In genomic region chr1:45803299-45803780, GRCh38 we compare ENCODE assay signal across 8 cellular contexts. TPM values are rescaled to one million over a fixed set of nuclear protein-coding genes. Genes with fewer than 3 reads are reported as not detected.
A peak's percentile ranks its signal among the peaks of the same experiment; 100 is the strongest.
DNase-seq lines count a peak whose midpoint lies in the region; ATAC-seq, FAIRE-seq and TF ChIP-seq lines count a peak whose summit lies in the region.

TSS of gene MAST2 (plus strand) at chr1:45803612. CDS start at chr1:45803896, 284 bp downstream.

- H3K4me3 Mint-ChIP-seq in T-helper 1 cell treated with Interleukin-12 subunit alpha and Interleukin-12 subunit beta and Interleukin-4 antibody, amounts not matched to agents 30 μg/mL and 1 μg/mL, for 36 hours: peak within 1 kb of the TSS; percentile 97

- H3K27me3 Mint-ChIP-seq in T-helper 1 cell treated with Interleukin-12 subunit alpha and Interleukin-12 subunit beta and Interleukin-4 antibody, amounts not matched to agents 30 μg/mL and 1 μg/mL, for 36 hours (ENCODE audit: low read depth): no peaks in the 10 kb centered on the region

- WGBS in prostate gland: under 1% methylated on average over 42 of the region's 58 CpGs

- H3K27ac ChIP-seq in prostate gland: peak within 1 kb of the TSS; percentile 42 to 50
- H3K27ac ChIP-seq in upper lobe of right lung: peak within 1 kb of the TSS; percentile 52

- peaks cover 31% of the 10 kb centered on the region for H3K4me1 Mint-ChIP-seq in T-helper 1 cell treated with Interleukin-12 subunit alpha and Interleukin-12 subunit beta and Interleukin-4 antibody, amounts not matched to agents 30 μg/mL and 1 μg/mL, for 36 hours (ENCODE audit: low read depth)

- TF ChIP-seq POLR2A in GM12892 (IDR thresholded peaks at IDR 0.05; ENCODE audit: low read depth, low read length): peak; percentile 78
- peak; percentile 66 for TF ChIP-seq POLR2A in prostate gland (IDR thresholded peaks at IDR 0.05)

- ATAC-seq in HG02840 (IDR thresholded peaks at IDR 0.05; ENCODE audit: low FRiP score, unreplicated experiment) (peak; percentile 65), left ventricle myocardium superior (peak; percentile 99), upper lobe of right lung (peak; percentile 99)

- no peaks in the 10 kb centered on the region for H3K9me3 ChIP-seq in prostate gland
- no peaks in the 10 kb centered on the region for H3K9me3 ChIP-seq in upper lobe of right lung

- TF ChIP-seq CTCF in prostate gland (IDR thresholded peaks at IDR 0.05): peak in 1 of 4 experiments; percentile 20
- TF ChIP-seq CTCF in upper lobe of right lung (IDR thresholded peaks at IDR 0.05): no peak

- DNase-seq in GM12892 (ENCODE audit: insufficient read length): peak; percentile 93
- DNase-seq in NCI-H1436 treated with DMSO at 0.1 percent for 48 hours (lab: John Stamatoyannopoulos, UW): peak; percentile 70
- peak; percentile 71 for DNase-seq in amniotic epithelial cell (ENCODE audit: low read depth)
- peak; percentile 96 for DNase-seq in left ventricle myocardium superior
- peak; percentile 84 for DNase-seq in prostate gland (ENCODE audit: low spot score)
- peak; percentile 96 for DNase-seq in upper lobe of right lung

- H3K27ac Mint-ChIP-seq in T-helper 1 cell treated with Interleukin-12 subunit alpha and Interleukin-12 subunit beta and Interleukin-4 antibody, amounts not matched to agents 30 μg/mL and 1 μg/mL, for 36 hours: peak within 1 kb of the TSS; percentile 83

- no peaks in the 10 kb centered on the region for H3K36me3 ChIP-seq in prostate gland
- H3K36me3 ChIP-seq in upper lobe of right lung: no peaks in the 10 kb centered on the region

- no peaks in the 10 kb centered on the region for H3K9me3 Mint-ChIP-seq in T-helper 1 cell treated with Interleukin-12 subunit alpha and Interleukin-12 subunit beta and Interleukin-4 antibody, amounts not matched to agents 30 μg/mL and 1 μg/mL, for 36 hours

- FAIRE-seq in GM12892 (lab: Jason Lieb, UNC): peak; percentile 88

- H3K4me3 ChIP-seq in prostate gland (peak within 1 kb of the TSS; percentile 46 to 48), upper lobe of right lung (peak within 1 kb of the TSS; percentile 53)

- no peaks in the 10 kb centered on the region for H3K27me3 ChIP-seq in prostate gland (replicated peaks; ENCODE audit: insufficient read depth)
- no peaks in the 10 kb centered on the region for H3K27me3 ChIP-seq in upper lobe of right lung

- intact Hi-C loops in left ventricle myocardium superior (cut with micrococcal nuclease): no loop called here
- intact Hi-C loops in prostate gland (cut with DNase I): loop anchor here (5.0 to 10.0 kb wide), 4 partner anchors 49 to 371 kb away; partner anchors contain the start of genes GPBP1L1, IPP, P3R3URF and TMEM69
- intact Hi-C loops in upper lobe of right lung (cut with DNase I): no loop called here

- peaks cover 8% of the 10 kb centered on the region for H3K36me3 Mint-ChIP-seq in T-helper 1 cell treated with Interleukin-12 subunit alpha and Interleukin-12 subunit beta and Interleukin-4 antibody, amounts not matched to agents 30 μg/mL and 1 μg/mL, for 36 hours (ENCODE audit: low read depth)

- peaks cover 5% of the 10 kb centered on the region for H3K4me1 ChIP-seq in prostate gland (replicated peaks)
- H3K4me1 ChIP-seq in upper lobe of right lung: peaks cover 22% of the 10 kb centered on the region

RNA-seq across cellular contexts. Expression of gene MAST2, which starts in this region (rescaled TPM):
- 12.2 TPM for polyA plus RNA-seq in GM12892 (2012; ENCODE audit: missing spikeins)
- total RNA-seq in left ventricle myocardium superior: 103 TPM
- total RNA-seq in prostate gland: 10 to 100 TPM; 25.2 to 81.3 TPM
- 22.0 TPM for total RNA-seq in upper lobe of right lung

Comparison
In these comparisons a context has a peak if more than half of its experiments do, and no peak if none do; other contexts are left out.
1. Peak in every context shown above with its lines: DNase-seq, ATAC-seq, H3K4me3 ChIP-seq and H3K27ac ChIP-seq.